9 cellular contexts compared by ENCODE assay signal in the genomic region with DNA sequence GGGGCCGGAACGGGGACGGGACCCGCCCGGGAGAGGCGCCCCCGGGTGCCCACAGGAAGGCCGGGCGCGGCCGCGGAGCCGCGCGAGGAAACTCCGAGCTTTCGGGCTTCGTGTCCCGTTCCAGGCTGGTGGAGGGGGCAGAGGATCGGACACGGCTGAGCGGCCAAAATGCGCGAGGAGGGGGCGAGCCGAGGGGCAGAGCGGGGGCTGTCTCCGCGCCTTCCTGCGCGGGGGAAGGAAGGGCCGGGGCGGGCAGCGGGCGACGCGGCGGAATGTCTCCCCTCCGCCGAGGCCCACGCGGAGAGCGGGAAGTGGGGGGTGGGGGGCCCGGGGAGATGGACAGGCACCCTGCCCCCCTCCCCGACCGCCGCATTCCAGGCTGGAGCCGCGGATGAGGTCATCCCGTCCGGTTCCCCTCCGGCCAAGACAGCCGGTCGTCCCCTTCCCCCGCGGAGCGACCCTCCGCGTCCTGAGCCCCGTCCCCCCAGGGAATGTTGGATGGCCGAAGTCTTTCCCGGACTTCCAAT. TPM values are rescaled to one million over a fixed set of nuclear protein-coding genes. Genes with fewer than 3 reads are reported as not detected.
A peak's percentile ranks its signal among the peaks of the same experiment; 100 is the strongest.
DNase-seq lines count a peak whose midpoint lies in the region; ATAC-seq, FAIRE-seq and TF ChIP-seq lines count a peak whose summit lies in the region.
"Had no signal": no experiment of that assay in that cellular context is flagged by ENCODE, and none has a peak within 500 bp of the region (broad histone marks: within the 10 kb centered on the region; RNA-seq: fewer than 3 reads in every experiment).

No MANE protein-coding gene starts in this region.

- peak overlapping the region; percentile 13; the same call in 1 of the 2 replicates for H3K4me3 ChIP-seq in HL-60 (replicated peaks; ENCODE audit: insufficient read depth, low read length)
- H3K4me3 ChIP-seq in GM12878, result no peak overlapping the region
- H3K4me3 ChIP-seq in keratinocyte (ENCODE audit: control insufficient read depth in 2 of 3, extremely low read depth in 1 of 3, insufficient read depth in 2 of 3, low read depth in 1 of 3, low read length in 3 of 3), result peak overlapping the region; percentile 74 to 95 (median 77)
- peak overlapping the region; percentile 60 to 97 (median 75) for H3K4me3 ChIP-seq in stomach

- BruUV-seq in GM12878 (replicated peaks; lab: Mats Ljungman, UMichigan), result no TSS peak

- SMC1A ChIA-PET in GM12878 (lab: Charles Lee; ENCODE audit: uncharacterized antibody, unreplicated experiment), result interaction anchor here (0.8 to 3.6 kb wide), 3 partner anchors 12 to 23 kb away, joined by 3 to 26 read pairs (median 7); no protein-coding TSS in a partner anchor

- DNase-seq in HL-60 (ENCODE audit: low read depth in 1 of 2, low spot score in 1 of 2) (no peak), GM12878 (ENCODE audit: low read depth, low spot score) (no peak), keratinocyte (ENCODE audit: low read depth, low spot score) (no peak), stomach (no peak), SHP77 treated with DMSO at 0.1 percent for 48 hours (lab: John Stamatoyannopoulos, UW) (no peak), G401 (ENCODE audit: low spot score) (no peak), GDM1 (lab: John Stamatoyannopoulos, UW) (no peak)

- H3K9me1 ChIP-seq in keratinocyte (ENCODE audit: control insufficient read depth, extremely low read depth, insufficient read depth, low read length), result peaks cover 11% of the 10 kb centered on the region

- no peaks in the 10 kb centered on the region; the same call in 1 of the 2 replicates for H3K4me1 ChIP-seq in GM12878 (ENCODE audit: control insufficient read depth, insufficient read depth, low read length)
- peaks cover 50% of the 10 kb centered on the region for H3K4me1 ChIP-seq in keratinocyte (ENCODE audit: control insufficient read depth, extremely low read depth, insufficient read depth, low read length)
- H3K4me1 ChIP-seq in stomach, result peaks cover 61 to 87% (median 80%) of the 10 kb centered on the region in 4 donors

- no peaks in the 10 kb centered on the region for H4K20me1 ChIP-seq in GM12878 (ENCODE audit: control insufficient read depth, insufficient read depth)
- peaks cover 23% of the 10 kb centered on the region for H4K20me1 ChIP-seq in keratinocyte (ENCODE audit: control insufficient read depth, extremely low read depth, insufficient read depth, low read length)

- CTCF ChIA-PET in GM12878 (lab: Yijun Ruan, JAX), result interaction anchor here (0.7 to 22.0 kb wide), 8 partner anchors 10 to 88 kb away, joined by 3 to 541 read pairs (median 6); a partner anchor contains a TSS

- H3K9ac ChIP-seq in GM12878 (ENCODE audit: control insufficient read depth, insufficient read depth, low read length), result no peak overlapping the region
- H3K9ac ChIP-seq in keratinocyte (ENCODE audit: control insufficient read depth, extremely low read depth, insufficient read depth, low read length), result peak overlapping the region; percentile 96

- no peaks in the 10 kb centered on the region for H3K9me3 ChIP-seq in GM12878 (replicated peaks; ENCODE audit: control insufficient read depth, insufficient read depth, low read length)
- no peaks in the 10 kb centered on the region for H3K9me3 ChIP-seq in keratinocyte (ENCODE audit: control insufficient read depth, low read depth, low read length)
- H3K9me3 ChIP-seq in stomach, result no peaks in the 10 kb centered on the region

- TF ChIP-seq RAD21 in GM12878 (IDR thresholded peaks at IDR 0.05; ENCODE audit: insufficient read depth, low read depth, low read length), result no peak

- in situ Hi-C loops in GM12878 (cut with MboI) (no loop called here), G401 (cut with HindIII; ENCODE audit: low sequenced_read_pairs) (no loop called here)

- RAD21 ChIA-PET in GM12878 (lab: Charles Lee; ENCODE audit: unreplicated experiment), result interaction anchor here (8.4 kb wide), 1 partner anchor 18 kb away, joined by 237 read pairs; no protein-coding TSS in a partner anchor

- H3K27me3 ChIP-seq in HL-60 (ENCODE audit: insufficient read depth, poor library complexity, severe bottlenecking) (peaks cover 54% of the 10 kb centered on the region), GM12878 (replicated peaks in 1 of 2; ENCODE audit: control insufficient read depth in 2 of 2, insufficient read depth in 2 of 2, low read length in 1 of 2) (peaks cover 16% of the 10 kb centered on the region in 2 experiments), keratinocyte (ENCODE audit: control insufficient read depth, extremely low read depth, insufficient read depth, low read length) (no peaks in the 10 kb centered on the region), stomach (peaks cover 0 to 25% (median 0%) of the 10 kb centered on the region in 3 donors)

- H3K79me2 ChIP-seq in GM12878 (ENCODE audit: control insufficient read depth, insufficient read depth, low read length), result no peaks in the 10 kb centered on the region
- H3K79me2 ChIP-seq in keratinocyte (ENCODE audit: control insufficient read depth, insufficient read depth, low read length), result peaks cover 42% of the 10 kb centered on the region

- FAIRE-seq in GM12878 (lab: Jason Lieb, UNC) (no peak), keratinocyte (lab: Jason Lieb, UNC) (no peak)

- H3K36me3 ChIP-seq in GM12878 (ENCODE audit: control insufficient read depth in 2 of 2, insufficient read depth in 2 of 2, low read length in 1 of 2) (no peaks in the 10 kb centered on the region), keratinocyte (ENCODE audit: control insufficient read depth in 2 of 2, extremely low read depth in 1 of 2, insufficient read depth in 2 of 2, low read length in 2 of 2) (peaks cover under 1 to 26% of the 10 kb centered on the region in 2 experiments), stomach (peaks cover under 1 to 2% (median 2%) of the 10 kb centered on the region in 4 donors)

- TF ChIP-seq CTCF in HL-60 (IDR thresholded peaks at IDR 0.05; ENCODE audit: insufficient read depth, low read length) (no peak), GM12878 (IDR thresholded peaks at IDR 0.05 in 2 of 3, conservative IDR thresholded peaks at IDR 0.05 in 1 of 3; ENCODE audit: control insufficient read depth in 2 of 3, extremely low read depth in 1 of 3, insufficient read depth in 1 of 3, low read depth in 3 of 3, low read length in 3 of 3) (no peak), keratinocyte (optimal IDR thresholded peaks at IDR 0.05 in 1 of 3, IDR thresholded peaks at IDR 0.05 in 1 of 3, conservative IDR thresholded peaks at IDR 0.05 in 1 of 3; ENCODE audit: extremely low read depth in 1 of 3, insufficient read depth in 2 of 3, low read length in 3 of 3) (no peak), stomach (IDR thresholded peaks at IDR 0.05) (no peak)

- intact Hi-C loops in GM12878 (cut with micrococcal nuclease; ENCODE audit: unreplicated experiment), result loop anchor here (10.0 kb wide), 1 partner anchor 246 kb away; no protein-coding TSS in a partner anchor
- intact Hi-C loops in stomach (cut with DNase I; ENCODE audit: low total_unique reads), result no loop called here

- no peak for ATAC-seq in GM12878
- ATAC-seq in HG03280 (IDR thresholded peaks at IDR 0.05; ENCODE audit: unreplicated experiment), result no peak

- TF ChIP-seq POLR2A in GM12878 (IDR thresholded peaks at IDR 0.05; ENCODE audit: low read depth, low read length), result no peak
- TF ChIP-seq POLR2A in stomach (IDR thresholded peaks at IDR 0.05), result no peak

- H3K27ac ChIP-seq in HL-60 (replicated peaks) (no peak overlapping the region), GM12878 (ENCODE audit: control insufficient read depth, insufficient read depth) (no peak overlapping the region), keratinocyte (ENCODE audit: control insufficient read depth, insufficient read depth, low read length) (peak overlapping the region; percentile 85), stomach (peak overlapping the region; percentile 98 to 100 (median 99))

- POLR2A ChIA-PET in GM12878 (lab: Charles Lee), result no interaction called here

- TF ChIP-seq EP300 in GM12878 (IDR thresholded peaks at IDR 0.05; ENCODE audit: borderline replicate concordance in 1 of 2, control insufficient read depth in 1 of 2, low read depth in 2 of 2, low read length in 2 of 2) (no peak), stomach (IDR thresholded peaks at IDR 0.05) (no peak)

- H2AFZ ChIP-seq in GM12878 (ENCODE audit: control insufficient read depth, low read depth, low read length) (no peak overlapping the region), keratinocyte (ENCODE audit: control insufficient read depth, low read length) (no peak overlapping the region)

- WGBS in GM12878 (ENCODE audit: insufficient coverage, insufficient replicate concordance, low lambda C conversion rate, missing lambda C conversion rate), result 6% methylated on average over 23 of the region's 62 CpGs
- WGBS in stomach, 5 donors, result 0 to 2% (median 1%) methylated on average over 38 to 58 of the region's 62 CpGs

- dilution Hi-C loops in keratinocyte (cut with MboI; ENCODE audit: extremely low pct_ligation_motif_present, low sequenced_read_pairs), result no loop called here

- H3K4me2 ChIP-seq in GM12878 (ENCODE audit: control insufficient read depth, insufficient read depth) (no peak overlapping the region), keratinocyte (ENCODE audit: control insufficient read depth, extremely low read depth, insufficient read depth, low read depth, low read length) (peak overlapping the region; percentile 92)

RNA-seq across cellular contexts. Expression of a gene that starts 0.5 kb away (rescaled TPM):
- not detected in 2 replicates for total RNA-seq in GM12878 (2013; cell fraction: nucleolus; rRNA removed)
- total RNA-seq in GM12878 (2014; rRNA removed), result not detected in 2 replicates
- total RNA-seq in GM12878 (2014; rRNA removed; fragmentation: Illumina TruSeq; extraction: Trizol), result not detected in 2 replicates
- 0.19 and 0.33 TPM in 2 replicates for total RNA-seq in GM12878 (2021)
- not detected for polyA plus RNA-seq in GM12878 (2011; ENCODE audit: low read depth)
- not detected in 2 replicates for polyA plus RNA-seq in GM12878 (2011; rRNA removed)
- not detected in 2 replicates for polyA plus RNA-seq in GM12878 (2011; cell fraction: cytosol; rRNA removed)
- 0.04 and 0.06 TPM in 2 replicates for polyA plus RNA-seq in GM12878 (2011; cell fraction: nucleus; rRNA removed)
- polyA plus RNA-seq in GM12878 (2012), result not detected in 2 replicates
- not detected in 2 replicates for polyA plus RNA-seq in GM12878 (2014; fragmentation: Illumina TruSeq; extraction: Trizol)
- not detected for polyA plus RNA-seq in GM12878 (2014; fragmentation: Nextera tagmentation; extraction: Ambion mirVana)
- 0.04 TPM in 1 of 2 replicates, not detected in the other for polyA plus RNA-seq in GM12878 (2014; rRNA removed)
- polyA plus RNA-seq in GM12878 (2016; fragmentation: Nextera tagmentation; extraction: Ambion mirVana), result under 1 TPM in 1 of 2 experiments, not detected in 1; 0.09 TPM
- not detected in 2 replicates for polyA minus RNA-seq in GM12878 (2011; rRNA and poly(A)+ RNA removed)
- polyA minus RNA-seq in GM12878 (2011; cell fraction: cytosol; rRNA and poly(A)+ RNA removed), result 0.42 and 0.67 TPM in 2 replicates
- 0.19 TPM in 1 of 2 replicates, not detected in the other for polyA minus RNA-seq in GM12878 (2011; cell fraction: nucleus; rRNA and poly(A)+ RNA removed)
- 10.5 to 18.4 TPM (median 13.5 TPM) in 3 replicates for polyA plus RNA-seq in keratinocyte
- polyA plus RNA-seq in keratinocyte (2011; ENCODE audit: low read depth), result 6.4 TPM
- 11.7 and 31.5 TPM in 2 replicates for polyA plus RNA-seq in keratinocyte (2011; cell fraction: cytosol; rRNA removed)
- 16.0 and 26.2 TPM in 2 replicates for polyA plus RNA-seq in keratinocyte (2011; cell fraction: nucleus; rRNA removed)
- 41.6 and 60.2 TPM in 2 replicates for polyA plus RNA-seq in keratinocyte (2012; ENCODE audit: low replicate concordance)
- 7.8 to 54.4 TPM (median 10.1 TPM) in 3 replicates for polyA minus RNA-seq in keratinocyte
- polyA minus RNA-seq in keratinocyte (2011; cell fraction: cytosol; rRNA and poly(A)+ RNA removed), result 45.7 TPM
- polyA minus RNA-seq in keratinocyte (2011; cell fraction: nucleus; rRNA and poly(A)+ RNA removed), result 16.0 and 17.5 TPM in 2 replicates
- 100 to 1,000 TPM in 2 of 5 donors, 10 to 100 TPM in 3; 28.6 to 195 (median 66.3) TPM for total RNA-seq in stomach
- polyA plus RNA-seq in stomach, result 100 to 1,000 TPM in 1 of 3 donors, 10 to 100 TPM in 2; 70.2 to 112 (median 90.1) TPM
- 25.2 and 32.6 TPM in 2 replicates for total RNA-seq in G401 (2014; rRNA removed; shearing (Covaris generic))

RNA-seq across cellular contexts. Expression of a gene that starts 19.1 kb away (rescaled TPM):
- not detected in 2 replicates for total RNA-seq in GM12878 (2013; cell fraction: nucleolus; rRNA removed)
- total RNA-seq in GM12878 (2014; rRNA removed) (0.56 and 0.60 TPM in 2 replicates), GM12878 (2014; rRNA removed; fragmentation: Illumina TruSeq; extraction: Trizol) (0.58 and 0.69 TPM in 2 replicates), GM12878 (2021) (0.67 and 0.85 TPM in 2 replicates), stomach (1 to 10 TPM in 1 of 5 donors, not detected in 4; 4.2 TPM)
- not detected for polyA plus RNA-seq in GM12878 (2011; ENCODE audit: low read depth)
- polyA plus RNA-seq in GM12878 (2011; rRNA removed) (1.2 and 2.7 TPM in 2 replicates), GM12878 (2014; fragmentation: Illumina TruSeq; extraction: Trizol) (0.56 TPM in 1 of 2 replicates, not detected in the other), GM12878 (2014; fragmentation: Nextera tagmentation; extraction: Ambion mirVana) (1 to 10 TPM; 1.8 to 2.9 TPM), GM12878 (2014; rRNA removed) (0.77 and 1.9 TPM in 2 replicates), GM12878 (2016; fragmentation: Nextera tagmentation; extraction: Ambion mirVana) (under 1 TPM in 1 of 2 experiments, not detected in 1; 0.38 TPM), keratinocyte (not detected in 3 replicates), stomach (1 to 10 TPM; 4.1 to 7.1 (median 5.0) TPM)
- polyA plus RNA-seq in GM12878 (2011; cell fraction: cytosol; rRNA removed), result 1.7 TPM in 2 replicates
- 0.41 and 0.51 TPM in 2 replicates for polyA plus RNA-seq in GM12878 (2011; cell fraction: nucleus; rRNA removed)
- 0.24 and 0.43 TPM in 2 replicates for polyA plus RNA-seq in GM12878 (2012)
- polyA minus RNA-seq in GM12878 (2011; rRNA and poly(A)+ RNA removed), result 0.46 and 0.95 TPM in 2 replicates
- polyA minus RNA-seq in GM12878 (2011; cell fraction: cytosol; rRNA and poly(A)+ RNA removed), result not detected in 2 replicates
- polyA minus RNA-seq in GM12878 (2011; cell fraction: nucleus; rRNA and poly(A)+ RNA removed), result not detected in 2 replicates
- not detected for polyA plus RNA-seq in keratinocyte (2011; ENCODE audit: low read depth)
- not detected in 2 replicates for polyA plus RNA-seq in keratinocyte (2011; cell fraction: cytosol; rRNA removed)
- polyA plus RNA-seq in keratinocyte (2011; cell fraction: nucleus; rRNA removed), result not detected in 2 replicates
- polyA plus RNA-seq in keratinocyte (2012; ENCODE audit: low replicate concordance), result not detected in 2 replicates
- polyA minus RNA-seq in keratinocyte, result not detected in 3 replicates
- polyA minus RNA-seq in keratinocyte (2011; cell fraction: cytosol; rRNA and poly(A)+ RNA removed), result not detected
- polyA minus RNA-seq in keratinocyte (2011; cell fraction: nucleus; rRNA and poly(A)+ RNA removed), result not detected in 2 replicates
- total RNA-seq in G401 (2014; rRNA removed; shearing (Covaris generic)), result not detected in 2 replicates

RNA-seq across cellular contexts. Expression of a gene that starts 41.5 kb away (rescaled TPM):
- total RNA-seq in GM12878 (2013; cell fraction: nucleolus; rRNA removed), result not detected in 2 replicates
- total RNA-seq in GM12878 (2014; rRNA removed) (not detected in 2 replicates), GM12878 (2014; rRNA removed; fragmentation: Illumina TruSeq; extraction: Trizol) (not detected in 2 replicates), GM12878 (2021) (0.08 and 0.21 TPM in 2 replicates), stomach (100 to 1,000 TPM in 1 of 5 donors, 10 to 100 TPM in 2, 1 to 10 TPM in 2; 5.5 to 120 (median 28.4) TPM)
- not detected for polyA plus RNA-seq in GM12878 (2011; ENCODE audit: low read depth)
- polyA plus RNA-seq in GM12878 (2011; rRNA removed) (0.04 and 0.10 TPM in 2 replicates), GM12878 (2014; fragmentation: Illumina TruSeq; extraction: Trizol) (not detected in 2 replicates), GM12878 (2014; fragmentation: Nextera tagmentation; extraction: Ambion mirVana) (not detected), GM12878 (2014; rRNA removed) (0.10 TPM in 1 of 2 replicates, not detected in the other), GM12878 (2016; fragmentation: Nextera tagmentation; extraction: Ambion mirVana) (not detected), keratinocyte (32.2 to 50.8 TPM (median 40.1 TPM) in 3 replicates), stomach (10 to 100 TPM; 11.3 to 17.8 (median 13.6) TPM)
- 0.10 and 0.16 TPM in 2 replicates for polyA plus RNA-seq in GM12878 (2011; cell fraction: cytosol; rRNA removed)
- 0.48 and 0.61 TPM in 2 replicates for polyA plus RNA-seq in GM12878 (2011; cell fraction: nucleus; rRNA removed)
- polyA plus RNA-seq in GM12878 (2012), result not detected in 2 replicates
- polyA minus RNA-seq in GM12878 (2011; rRNA and poly(A)+ RNA removed), result 0.10 TPM in 1 of 2 replicates, not detected in the other
- polyA minus RNA-seq in GM12878 (2011; cell fraction: cytosol; rRNA and poly(A)+ RNA removed), result not detected in 2 replicates
- 0.12 and 0.57 TPM in 2 replicates for polyA minus RNA-seq in GM12878 (2011; cell fraction: nucleus; rRNA and poly(A)+ RNA removed)
- polyA plus RNA-seq in keratinocyte (2011; ENCODE audit: low read depth), result 13.2 TPM
- polyA plus RNA-seq in keratinocyte (2011; cell fraction: cytosol; rRNA removed), result 26.8 and 49.6 TPM in 2 replicates
- polyA plus RNA-seq in keratinocyte (2011; cell fraction: nucleus; rRNA removed), result 58.9 and 89.7 TPM in 2 replicates
- 22.8 and 71.2 TPM in 2 replicates for polyA plus RNA-seq in keratinocyte (2012; ENCODE audit: low replicate concordance)
- 59.5 to 125 TPM (median 69.7 TPM) in 3 replicates for polyA minus RNA-seq in keratinocyte
- 127 TPM for polyA minus RNA-seq in keratinocyte (2011; cell fraction: cytosol; rRNA and poly(A)+ RNA removed)
- 55.1 and 62.4 TPM in 2 replicates for polyA minus RNA-seq in keratinocyte (2011; cell fraction: nucleus; rRNA and poly(A)+ RNA removed)
- 18.3 and 26.0 TPM in 2 replicates for total RNA-seq in G401 (2014; rRNA removed; shearing (Covaris generic))
- total RNA-seq: T-helper 1 cell treated with Interleukin-12 subunit alpha and Interleukin-12 subunit beta and Interleukin-4 antibody, amounts not matched to agents 30 ng/mL and 1 ng/mL, for 36 hours had no signal

RNA-seq across cellular contexts. Expression of a gene that starts 47.9 kb away (rescaled TPM):
- total RNA-seq in GM12878 (2013; cell fraction: nucleolus; rRNA removed), result 185 and 204 TPM in 2 replicates
- total RNA-seq in GM12878 (2014; rRNA removed) (43.1 and 53.4 TPM in 2 replicates), GM12878 (2014; rRNA removed; fragmentation: Illumina TruSeq; extraction: Trizol) (29.1 and 30.4 TPM in 2 replicates), GM12878 (2021) (55.0 and 63.4 TPM in 2 replicates), stomach (10 to 100 TPM; 39.5 to 87.9 (median 55.6) TPM)
- 20.6 TPM for polyA plus RNA-seq in GM12878 (2011; ENCODE audit: low read depth)
- polyA plus RNA-seq in GM12878 (2011; rRNA removed) (38.7 and 43.7 TPM in 2 replicates), GM12878 (2014; fragmentation: Illumina TruSeq; extraction: Trizol) (23.4 and 31.6 TPM in 2 replicates), GM12878 (2014; fragmentation: Nextera tagmentation; extraction: Ambion mirVana) (1 to 10 TPM; 1.4 to 4.8 TPM), GM12878 (2014; rRNA removed) (77.8 and 79.4 TPM in 2 replicates), GM12878 (2016; fragmentation: Nextera tagmentation; extraction: Ambion mirVana) (10 to 100 TPM; 45.0 to 48.0 TPM), keratinocyte (29.2 to 36.4 TPM (median 32.5 TPM) in 3 replicates), stomach (10 to 100 TPM; 30.3 to 43.6 (median 34.1) TPM)
- 29.0 and 49.3 TPM in 2 replicates for polyA plus RNA-seq in GM12878 (2011; cell fraction: cytosol; rRNA removed)
- 214 and 255 TPM in 2 replicates for polyA plus RNA-seq in GM12878 (2011; cell fraction: nucleus; rRNA removed)
- 46.2 and 48.1 TPM in 2 replicates for polyA plus RNA-seq in GM12878 (2012)
- 30.1 and 54.2 TPM in 2 replicates for polyA minus RNA-seq in GM12878 (2011; rRNA and poly(A)+ RNA removed)
- 15.8 and 17.6 TPM in 2 replicates for polyA minus RNA-seq in GM12878 (2011; cell fraction: cytosol; rRNA and poly(A)+ RNA removed)
- polyA minus RNA-seq in GM12878 (2011; cell fraction: nucleus; rRNA and poly(A)+ RNA removed), result 45.1 and 75.9 TPM in 2 replicates
- polyA plus RNA-seq in keratinocyte (2011; ENCODE audit: low read depth), result 25.0 TPM
- polyA plus RNA-seq in keratinocyte (2011; cell fraction: cytosol; rRNA removed), result 22.9 and 26.0 TPM in 2 replicates
- 104 and 125 TPM in 2 replicates for polyA plus RNA-seq in keratinocyte (2011; cell fraction: nucleus; rRNA removed)
- 28.2 and 30.6 TPM in 2 replicates for polyA plus RNA-seq in keratinocyte (2012; ENCODE audit: low replicate concordance)
- 25.9 to 31.7 TPM (median 27.1 TPM) in 3 replicates for polyA minus RNA-seq in keratinocyte
- 25.9 TPM for polyA minus RNA-seq in keratinocyte (2011; cell fraction: cytosol; rRNA and poly(A)+ RNA removed)
- polyA minus RNA-seq in keratinocyte (2011; cell fraction: nucleus; rRNA and poly(A)+ RNA removed), result 30.6 and 40.9 TPM in 2 replicates
- 42.0 and 42.5 TPM in 2 replicates for total RNA-seq in G401 (2014; rRNA removed; shearing (Covaris generic))

Comparison
In these comparisons a context has a peak if more than half of its experiments do, and no peak if none do; other contexts are left out.
1. H3K27ac ChIP-seq: peak in keratinocyte (single experiment) and stomach (5 of 5); none in HL-60 (single experiment) and GM12878 (single experiment).
2. RNA of a gene that starts 0.5 kb away (total RNA-seq): 28.6 to 195 TPM in stomach and 25.2 to 32.6 TPM in G401; 0.19 to 0.33 TPM in GM12878; every median in the first group is over 10 times any median in the second.
3. RNA of a gene that starts 41.5 kb away (total RNA-seq): 5.5 to 120 TPM in stomach and 18.3 to 26.0 TPM in G401; 0.08 to 0.21 TPM in GM12878; every median in the first group is over 4 times any median in the second.